8 cellular contexts compared by ENCODE assay signal in genomic region chr14:103058209-103059055, GRCh38. TPM values are rescaled to one million over a fixed set of nuclear protein-coding genes. Genes with fewer than 3 reads are reported as not detected.
A peak's percentile ranks its signal among the peaks of the same experiment; 100 is the strongest.
DNase-seq lines count a peak whose midpoint lies in the region; ATAC-seq, FAIRE-seq and TF ChIP-seq lines count a peak whose summit lies in the region.

No MANE protein-coding gene starts in this region.

- H3K27ac ChIP-seq in KMS-11: no peak overlapping the region

- peak overlapping the region; percentile 12 to 43 for H3K4me3 Mint-ChIP-seq in effector memory CD8-positive, alpha-beta T cell
- H3K4me3 Mint-ChIP-seq in naive thymus-derived CD8-positive, alpha-beta T cell: peak overlapping the region; percentile 36 to 84 (median 61)

- ATAC-seq in effector memory CD8-positive, alpha-beta T cell (replicated peaks): no peak
- ATAC-seq in naive thymus-derived CD8-positive, alpha-beta T cell: no peak
- no peak for ATAC-seq in GM18867 (IDR thresholded peaks at IDR 0.05; ENCODE audit: unreplicated experiment)

- DNase-seq in AG10803 (ENCODE audit: low read depth) (peak; percentile 11), SK-N-DZ (ENCODE audit: low spot score) (no peak), urothelium cell line (ENCODE audit: low spot score) (no peak), HEK293T (ENCODE audit: extremely low spot score) (no peak)
- no peak for DNase-seq in effector memory CD8-positive, alpha-beta T cell
- DNase-seq in naive thymus-derived CD8-positive, alpha-beta T cell: no peak

- H3K9me3 Mint-ChIP-seq in effector memory CD8-positive, alpha-beta T cell: no peaks in the 10 kb centered on the region
- H3K9me3 Mint-ChIP-seq in naive thymus-derived CD8-positive, alpha-beta T cell: no peaks in the 10 kb centered on the region

- H3K36me3 ChIP-seq in KMS-11 (ENCODE audit: insufficient read depth): no peaks in the 10 kb centered on the region

- peaks cover 2 to 13% of the 10 kb centered on the region in 2 donors for H3K4me1 Mint-ChIP-seq in effector memory CD8-positive, alpha-beta T cell (ENCODE audit: low read depth in 2 of 2)
- peaks cover 0 to 20% (median 17%) of the 10 kb centered on the region in 4 donors for H3K4me1 Mint-ChIP-seq in naive thymus-derived CD8-positive, alpha-beta T cell

- H3K4me3 ChIP-seq in AG10803 (ENCODE audit: low read length) (peak overlapping the region; percentile 82), KMS-11 (IDR thresholded peaks at IDR 0.05; ENCODE audit: insufficient read depth, low read depth, low read length) (no peak overlapping the region)

- no peak overlapping the region for H3K27ac Mint-ChIP-seq in effector memory CD8-positive, alpha-beta T cell
- peak overlapping the region in 3 of 10 donors; percentile 8 to 59 (median 56) for H3K27ac Mint-ChIP-seq in naive thymus-derived CD8-positive, alpha-beta T cell

- H3K4me2 ChIP-seq in KMS-11: peak overlapping the region; percentile 71

- H3K79me2 ChIP-seq in KMS-11 (ENCODE audit: insufficient read depth, low read depth): peaks cover 9% of the 10 kb centered on the region

- H3K27me3 Mint-ChIP-seq in effector memory CD8-positive, alpha-beta T cell: peaks cover 44 to 54% of the 10 kb centered on the region in 2 donors
- peaks cover 3 to 26% (median 19%) of the 10 kb centered on the region in 5 donors for H3K27me3 Mint-ChIP-seq in naive thymus-derived CD8-positive, alpha-beta T cell

- no peak for FAIRE-seq in urothelium cell line (lab: Jason Lieb, UNC)

- H2AFZ ChIP-seq in KMS-11 (ENCODE audit: low read depth): peak overlapping the region; percentile 81

- H3K9ac ChIP-seq in KMS-11: peak overlapping the region; percentile 42; the same call in 1 of the 2 replicates

- H4K20me1 ChIP-seq in KMS-11 (ENCODE audit: insufficient read depth): no peaks in the 10 kb centered on the region

- no peaks in the 10 kb centered on the region for H3K27me3 ChIP-seq in KMS-11 (ENCODE audit: insufficient read depth, low read depth)

- CTCF ChIA-PET in HEK293T (lab: Yijun Ruan, JAX): no interaction called here

- H3K36me3 Mint-ChIP-seq in effector memory CD8-positive, alpha-beta T cell (ENCODE audit: insufficient read depth): no peaks in the 10 kb centered on the region
- H3K36me3 Mint-ChIP-seq in naive thymus-derived CD8-positive, alpha-beta T cell: no peaks in the 10 kb centered on the region

- H3K4me1 ChIP-seq in KMS-11 (ENCODE audit: low read depth, poor library complexity, severe bottlenecking): peaks cover 25% of the 10 kb centered on the region

- TF ChIP-seq CTCF in AG10803 (conservative IDR thresholded peaks at IDR 0.05; ENCODE audit: low read length): no peak
- TF ChIP-seq CTCF in KMS-11 (conservative IDR thresholded peaks at IDR 0.05; ENCODE audit: low read depth, low read length): no peak

- POLR2A ChIA-PET in naive thymus-derived CD8-positive, alpha-beta T cell (lab: Charles Lee): no interaction called here
- POLR2A ChIA-PET in HEK293T (lab: Yijun Ruan, JAX): no interaction called here

TF ChIP-seq in HEK293T, 16 proteins besides CTCF, POLR2A, EP300 and RAD21:
- TF ChIP-seq CTBP1 (IDR thresholded peaks at IDR 0.05; ENCODE audit: borderline replicate concordance) (no peak), FOXM1 (IDR thresholded peaks at IDR 0.05; ENCODE audit: borderline replicate concordance) (no peak), SP1 (IDR thresholded peaks at IDR 0.05) (no peak), L3MBTL2 (conservative IDR thresholded peaks at IDR 0.05) (no peak)
TF ChIP-seq in HEK293T: peak in this region for 0.

RNA-seq across cellular contexts. Expression of gene CDC42BPB, which starts 1.1 kb away (rescaled TPM):
- total RNA-seq in naive thymus-derived CD8-positive, alpha-beta T cell: 1 to 10 TPM; 6.2 to 6.3 TPM
- polyA plus RNA-seq in naive thymus-derived CD8-positive, alpha-beta T cell: under 1 TPM; 0.20 to 0.73 (median 0.63) TPM
- polyA plus RNA-seq in SK-N-DZ (2014; cell fraction: cytosol; rRNA removed): 21.7 and 24.8 TPM in 2 replicates
- polyA plus RNA-seq in SK-N-DZ (2014; cell fraction: nucleus; rRNA removed): 31.2 and 51.5 TPM in 2 replicates

RNA-seq across cellular contexts. Expression of gene LBHD2, which starts 25.6 kb away (rescaled TPM):
- not detected for total RNA-seq in naive thymus-derived CD8-positive, alpha-beta T cell
- not detected for polyA plus RNA-seq in naive thymus-derived CD8-positive, alpha-beta T cell
- polyA plus RNA-seq in SK-N-DZ (2014; cell fraction: cytosol; rRNA removed): not detected in 2 replicates
- polyA plus RNA-seq in SK-N-DZ (2014; cell fraction: nucleus; rRNA removed): not detected in 2 replicates

RNA-seq across cellular contexts. Expression of gene EXOC3L4, which starts 36.1 kb away (rescaled TPM):
- not detected for total RNA-seq in naive thymus-derived CD8-positive, alpha-beta T cell
- not detected for polyA plus RNA-seq in naive thymus-derived CD8-positive, alpha-beta T cell
- polyA plus RNA-seq in SK-N-DZ (2014; cell fraction: cytosol; rRNA removed): not detected in 2 replicates
- polyA plus RNA-seq in SK-N-DZ (2014; cell fraction: nucleus; rRNA removed): not detected in 2 replicates
